5 cellular contexts compared by ENCODE assay signal in genomic region chr1:198411240-198411639, GRCh38.
"Had no signal": no experiment of that assay in that cellular context is flagged by ENCODE, and none has a peak within 500 bp of the region (broad histone marks: within the 10 kb centered on the region; RNA-seq: fewer than 3 reads in every experiment).

No MANE protein-coding gene starts in this region.

- H3K9ac ChIP-seq: KMS-11 had no signal

- H3K27ac ChIP-seq: HL-60, KMS-11 had no signal

- DNase-seq: KBM-7, KG1 had no signal

- H3K4me2 ChIP-seq: KMS-11 had no signal

- FAIRE-seq: HTR-8/SVneo had no signal
